ENCODE assay signal across 10 cellular contexts in the genomic region with DNA sequence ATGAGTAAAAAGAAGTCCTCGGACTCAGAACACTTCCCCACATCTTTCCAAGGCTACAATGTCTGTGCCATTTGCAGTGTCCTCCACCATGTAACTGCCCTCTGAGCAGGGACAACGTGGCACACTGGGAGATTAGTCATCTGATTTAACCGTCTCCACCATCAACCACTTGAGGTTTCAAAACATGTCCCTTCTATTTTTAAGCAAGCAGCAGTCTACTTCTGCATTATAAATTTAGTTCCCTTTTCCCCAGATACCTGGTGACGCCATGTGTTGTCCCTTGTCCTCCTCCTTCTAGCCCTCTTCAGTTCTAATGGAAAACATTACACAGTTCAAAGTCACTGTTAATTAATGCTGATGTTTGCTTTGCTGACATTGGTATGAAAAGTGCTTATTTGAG.
DNase-seq lines count a peak whose midpoint lies in the region; ATAC-seq and TF ChIP-seq lines count a peak whose summit lies in the region.
"Had no signal": no experiment of that assay in that cellular context is flagged by ENCODE, and none has a peak within 500 bp of the region (broad histone marks: within the 10 kb centered on the region; RNA-seq: fewer than 3 reads in every experiment).

No MANE protein-coding gene starts in this region.

- peak; percentile 69 for DNase-seq in GF-D8 (lab: John Stamatoyannopoulos, UW)
- DNase-seq in GM20000 (ENCODE audit: low spot score), result peak; percentile 10
- peak; percentile 97 for DNase-seq in SIG-M5 treated with dmso at 0.1 percent for 504 hours (lab: John Stamatoyannopoulos, UW; ENCODE audit: unreplicated experiment)
- no peak for DNase-seq in stimulated activated naive CD4-positive, alpha-beta T cell (lab: John Stamatoyannopoulos, UW)
- DNase-seq in T1000 (lab: John Stamatoyannopoulos, UW), result no peak
- DNase-seq in activated gamma-delta T cell treated with Interleukin-2 at 50 U/mL for 16 hours, result no peak
- DNase-seq in germinal center (ENCODE audit: low spot score), result no peak
- DNase-seq: Calu3, occipital lobe had no signal

- peak; percentile 69 for ATAC-seq in HG03432 (IDR thresholded peaks at IDR 0.05; ENCODE audit: unreplicated experiment)

- TF ChIP-seq CTCF in GM20000 (IDR thresholded peaks at IDR 0.05; ENCODE audit: extremely low read depth, missing control alignments), result no peak

Comparison
In these comparisons a context has a peak if more than half of its experiments do, and no peak if none do; other contexts are left out.
1. DNase-seq: peak in GF-D8 (single experiment), GM20000 (single experiment) and SIG-M5 treated with dmso at 0.1 percent for 504 hours (single experiment); none in stimulated activated naive CD4-positive, alpha-beta T cell (0 of 6), T1000 (single experiment), activated gamma-delta T cell treated with Interleukin-2 at 50 U/mL for 16 hours (single experiment) and germinal center (single experiment).